14 cellular contexts compared by ENCODE assay signal in genomic region chr5:142003266-142003800, GRCh38. TPM values are rescaled to one million over a fixed set of nuclear protein-coding genes. Genes with fewer than 3 reads are reported as not detected.
"Had no signal": no experiment of that assay in that cellular context is flagged by ENCODE, and none has a peak within 500 bp of the region (broad histone marks: within the 10 kb centered on the region; RNA-seq: fewer than 3 reads in every experiment).

No MANE protein-coding gene starts in this region.

- H3K9me3 ChIP-seq: ascending aorta, SJCRH30, tibial artery had no signal

- H3K27ac Mint-ChIP-seq: activated CD4-positive, alpha-beta memory T cell treated with anti-CD3 and anti-CD28 coated beads for 36 hours; activated T-helper 2 cell treated with anti-CD3 and anti-CD28 coated beads, Interferon-gamma antibody, Interleukin-2, Interleukin-4, amounts not matched to agents 10 μg/mL and 5 μg/mL and 100 μg/mL, durations not matched to agents 14 hours and 24 hours and 36 hours; endodermal cell; stimulated activated effector memory CD8-positive, alpha-beta T cell treated with anti-CD3 and anti-CD28 coated beads, Interleukin-12 subunit alpha, Interleukin-12 subunit beta, amount 100 ng/mL, for 72 hours had no signal

- H3K4me1 ChIP-seq: ascending aorta, parathyroid adenoma, SJCRH30, tibial artery had no signal

- H3K27me3 Mint-ChIP-seq: activated CD4-positive, alpha-beta memory T cell treated with anti-CD3 and anti-CD28 coated beads for 36 hours had no signal

- H3K27ac ChIP-seq: ascending aorta, parathyroid adenoma, SJCRH30, tibial artery had no signal

- H2AFZ ChIP-seq: parathyroid adenoma had no signal

- DNase-seq: activated CD4-positive, alpha-beta memory T cell treated with anti-CD3 and anti-CD28 coated beads for 36 hours; activated CD4-positive, CD25-positive, alpha-beta regulatory T cell; endodermal cell; islet precursor cell; midbrain; SJCRH30; tibial artery had no signal

- H3K79me2 ChIP-seq: parathyroid adenoma had no signal

- H3K9me3 Mint-ChIP-seq: activated CD4-positive, alpha-beta memory T cell treated with anti-CD3 and anti-CD28 coated beads for 36 hours; activated T-helper 2 cell treated with anti-CD3 and anti-CD28 coated beads, Interferon-gamma antibody, Interleukin-2, Interleukin-4, amounts not matched to agents 10 μg/mL and 5 μg/mL and 100 μg/mL, durations not matched to agents 14 hours and 24 hours and 36 hours; stimulated activated effector memory CD8-positive, alpha-beta T cell treated with anti-CD3 and anti-CD28 coated beads, Interleukin-12 subunit alpha, Interleukin-12 subunit beta, amount 100 ng/mL, for 72 hours; T-helper 2 cell treated with Interferon-gamma antibody and Interleukin-4, amounts not matched to agents 5 μg/mL and 100 μg/mL, for 36 hours had no signal

- H3K4me3 ChIP-seq: ascending aorta, lung, SJCRH30, tibial artery had no signal

- H3K4me1 Mint-ChIP-seq: endodermal cell had no signal

- H3K4me3 Mint-ChIP-seq: activated CD4-positive, alpha-beta memory T cell treated with anti-CD3 and anti-CD28 coated beads for 36 hours; endodermal cell; stimulated activated effector memory CD8-positive, alpha-beta T cell treated with anti-CD3 and anti-CD28 coated beads, Interleukin-12 subunit alpha, Interleukin-12 subunit beta, amount 100 ng/mL, for 72 hours; T-helper 2 cell treated with Interferon-gamma antibody and Interleukin-4, amounts not matched to agents 5 μg/mL and 100 μg/mL, for 36 hours had no signal

- H3K9ac ChIP-seq: parathyroid adenoma had no signal

- H3K27me3 ChIP-seq: ascending aorta, SJCRH30, tibial artery had no signal

RNA-seq across cellular contexts. Expression of gene PCDH12, which starts 45.3 kb away (rescaled TPM):
- total RNA-seq: endodermal cell, myocyte had no signal
